ENCODE assay signal across 15 cellular contexts in the genomic region with DNA sequence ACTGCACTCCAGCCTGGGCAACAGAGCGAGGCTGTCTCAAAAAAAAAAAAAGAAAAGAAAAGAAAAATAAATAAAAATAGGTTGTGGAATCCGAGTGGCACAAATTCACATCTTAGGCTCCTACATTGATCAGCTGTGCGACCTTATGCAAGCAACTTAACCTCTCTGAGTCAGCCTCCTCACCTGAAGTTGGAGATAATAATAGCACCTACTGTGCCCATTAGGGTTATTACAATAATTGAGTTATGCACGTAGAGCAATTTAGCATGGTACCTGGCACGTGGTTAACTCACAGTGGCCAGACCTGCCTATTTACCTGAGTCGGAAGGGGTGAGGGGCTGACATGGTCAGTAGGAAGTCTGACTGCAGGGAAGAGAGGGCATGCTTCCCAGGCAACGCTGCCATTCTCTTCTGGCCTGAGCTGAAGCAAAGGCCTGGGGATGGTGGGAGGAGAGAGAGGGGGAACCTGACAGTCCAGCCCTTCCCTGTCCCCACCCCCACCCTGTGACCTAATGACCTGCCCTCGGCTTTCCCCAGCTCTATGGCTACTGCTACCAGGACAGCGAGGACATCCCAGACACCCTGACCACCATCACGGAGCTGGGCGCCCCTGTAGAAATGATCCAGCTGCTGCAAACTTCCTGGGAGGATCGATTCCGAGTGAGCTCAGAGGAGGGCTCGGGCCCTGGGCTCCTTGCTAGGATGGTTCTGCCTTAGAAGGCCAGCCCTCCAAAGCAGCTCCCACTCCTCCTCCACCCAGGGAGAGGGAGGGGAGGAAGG. TPM values are rescaled to one million over a fixed set of nuclear protein-coding genes. Genes with fewer than 3 reads are reported as not detected.
DNase-seq lines count a peak whose midpoint lies in the region; ATAC-seq and TF ChIP-seq lines count a peak whose summit lies in the region.
"Had no signal": no experiment of that assay in that cellular context is flagged by ENCODE, and none has a peak within 500 bp of the region (broad histone marks: within the 10 kb centered on the region; RNA-seq: fewer than 3 reads in every experiment).

No MANE protein-coding gene starts in this region.

- peaks cover 29% of the 10 kb centered on the region for H3K4me1 ChIP-seq in NT2/D1 (ENCODE audit: insufficient read depth, insufficient read length)
- H3K4me1 ChIP-seq in mucosa of rectum (ENCODE audit: control insufficient read depth in 2 of 2, insufficient read depth in 2 of 2, low read length in 2 of 2), result peaks cover 60 to 83% of the 10 kb centered on the region in 2 donors
- H3K4me1 ChIP-seq in testis, result peaks cover 48% of the 10 kb centered on the region

- DNase-seq in NT2/D1 (ENCODE audit: low read depth, low spot score) (no peak), fibroblast of the aortic adventitia (ENCODE audit: low read depth) (peak; percentile 74), testis (no peak), NCI-H1436 treated with DMSO at 0.1 percent for 48 hours (lab: John Stamatoyannopoulos, UW) (no peak), anterior cingulate cortex (lab: John Stamatoyannopoulos, UW) (no peak)
- DNase-seq: activated CD4-positive, alpha-beta T cell treated with anti-CD3 and anti-CD28 coated beads for 4 hours; activated gamma-delta T cell treated with Interleukin-2 at 50 U/mL for 16 hours; NCI-H2227 treated with DMSO at 0.1 percent for 48 hours; stimulated activated CD4-positive, alpha-beta T cell treated with anti-CD3 and anti-CD28 coated beads, Interleukin-15, amount 100 ng/mL, for 24 hours had no signal

- intact Hi-C loops in testis (cut with DNase I; ENCODE audit: low total_unique reads), result no loop called here

- H3K36me3 ChIP-seq in NT2/D1 (ENCODE audit: insufficient read depth, insufficient read length, low read length), result peaks cover 57% of the 10 kb centered on the region
- peaks cover 17 to 23% of the 10 kb centered on the region in 2 donors for H3K36me3 ChIP-seq in mucosa of rectum (ENCODE audit: control insufficient read depth in 2 of 2, insufficient read depth in 2 of 2, low read length in 2 of 2)
- no peaks in the 10 kb centered on the region for H3K36me3 ChIP-seq in testis (ENCODE audit: low read depth, missing control alignments)

- H3K9me3 ChIP-seq in NT2/D1 (ENCODE audit: insufficient read depth, low read length) (no peaks in the 10 kb centered on the region), mucosa of rectum (ENCODE audit: control insufficient read depth in 2 of 2, low read length in 2 of 2) (no peaks in the 10 kb centered on the region), testis (no peaks in the 10 kb centered on the region)

- TF ChIP-seq CTCF in fibroblast of the aortic adventitia (IDR thresholded peaks at IDR 0.05; ENCODE audit: insufficient read depth, low read length) (no peak), testis (IDR thresholded peaks at IDR 0.05) (no peak)

- peak overlapping the region; percentile 68 for H3K9ac ChIP-seq in NT2/D1 (ENCODE audit: insufficient read length, low read depth)
- H3K9ac ChIP-seq in mucosa of rectum (ENCODE audit: low read depth in 1 of 2, low read length in 2 of 2), result peak overlapping the region; percentile 28 to 57
- H3K9ac ChIP-seq: KMS-11 had no signal

- 45 to 52% methylated on average over 9 to 14 of the region's 14 CpGs for WGBS in testis, 2 donors

- H3K27me3 ChIP-seq in NT2/D1 (ENCODE audit: insufficient read depth, insufficient read length) (no peaks in the 10 kb centered on the region), mucosa of rectum (ENCODE audit: control insufficient read depth in 2 of 2, insufficient read depth in 2 of 2, low read length in 2 of 2) (peaks cover 0 to 3% of the 10 kb centered on the region in 2 donors), testis (no peaks in the 10 kb centered on the region)

- no peak for TF ChIP-seq POLR2A in testis (IDR thresholded peaks at IDR 0.05)

- ATAC-seq in GM21723 (IDR thresholded peaks at IDR 0.05; ENCODE audit: unreplicated experiment) (no peak), HG02763 (IDR thresholded peaks at IDR 0.05; ENCODE audit: unreplicated experiment) (no peak)
- ATAC-seq: left lobe of liver had no signal

- H3K4me3 ChIP-seq in NT2/D1 (ENCODE audit: insufficient read length, low read depth) (no peak overlapping the region), fibroblast of the aortic adventitia (ENCODE audit: low read depth, low read length) (peak overlapping the region; percentile 40), mucosa of rectum (ENCODE audit: low read length in 2 of 2) (peak overlapping the region in 1 of 2 donors; percentile 24), testis (peak overlapping the region; percentile 76 to 80)
- H3K4me3 ChIP-seq: SK-N-MC had no signal

- H3K27ac ChIP-seq in mucosa of rectum (ENCODE audit: low read depth in 2 of 2, low read length in 2 of 2) (peak overlapping the region; percentile 85 to 86), testis (peak overlapping the region; percentile 87 to 94)
- H3K27ac ChIP-seq: KMS-11, SK-N-MC had no signal

RNA-seq across cellular contexts. Expression of a gene that starts 5.1 kb away (rescaled TPM):
- total RNA-seq in fibroblast of the aortic adventitia (ENCODE audit: low replicate concordance), result 19.7 and 57.8 TPM in 2 replicates
- 100 to 1,000 TPM in 1 of 2 donors, 10 to 100 TPM in 1; 86.0 to 122 TPM for total RNA-seq in testis
- polyA plus RNA-seq in testis (ENCODE audit: insufficient read depth, low read depth, low replicate concordance), result 121 TPM
